10 cellular contexts compared by ENCODE assay signal in genomic region chr1:116390195-116390594, GRCh38. TPM values are rescaled to one million over a fixed set of nuclear protein-coding genes. Genes with fewer than 3 reads are reported as not detected.
DNase-seq lines count a peak whose midpoint lies in the region; ATAC-seq, FAIRE-seq and TF ChIP-seq lines count a peak whose summit lies in the region.
"Had no signal": no experiment of that assay in that cellular context is flagged by ENCODE, and none has a peak within 500 bp of the region (broad histone marks: within the 10 kb centered on the region; RNA-seq: fewer than 3 reads in every experiment).

No MANE protein-coding gene starts in this region.

- POLR2A ChIA-PET in GM12878 (lab: Charles Lee) = interaction anchor here (0.6 to 2.1 kb wide), 6 partner anchors 12 to 72 kb away, joined by 3 to 8 read pairs (median 3); partner anchors contain the start of gene ATP1A1
- POLR2A ChIA-PET in PC-3 (lab: Charles Lee; ENCODE audit: unreplicated experiment) = interaction anchor here (0.6 kb wide), 1 partner anchor 81 kb away, joined by 3 read pairs; no protein-coding TSS in a partner anchor

- no peak overlapping the region for H3K4me3 ChIP-seq in Karpas-422 (ENCODE audit: low read length)
- no peak overlapping the region for H3K4me3 ChIP-seq in GM12878
- H3K4me3 ChIP-seq in PC-3 (ENCODE audit: low read length) = no peak overlapping the region
- H3K4me3 ChIP-seq in pancreas = no peak overlapping the region

- H2AFZ ChIP-seq in Karpas-422 (ENCODE audit: low read length) (no peak overlapping the region), GM12878 (ENCODE audit: control insufficient read depth, low read depth, low read length) (no peak overlapping the region), PC-3 (ENCODE audit: low read length) (no peak overlapping the region)

- H3K36me3 ChIP-seq in Karpas-422 (ENCODE audit: insufficient read depth, low read length) = peaks cover 97% of the 10 kb centered on the region
- peaks cover 36 to 67% of the 10 kb centered on the region in 2 experiments for H3K36me3 ChIP-seq in GM12878 (ENCODE audit: control insufficient read depth in 2 of 2, insufficient read depth in 2 of 2, low read length in 1 of 2)
- peaks cover 90% of the 10 kb centered on the region for H3K36me3 ChIP-seq in PC-3 (ENCODE audit: low read depth, low read length)
- H3K36me3 ChIP-seq in pancreas = peaks cover 5 to 99% (median 71%) of the 10 kb centered on the region in 3 donors

- CTCF ChIA-PET in GM12878 (lab: Yijun Ruan, JAX) = interaction anchor here (0.8 to 4.6 kb wide), 10 partner anchors 8 to 251 kb away, joined by 3 to 19 read pairs (median 3); no protein-coding TSS in a partner anchor
- CTCF ChIA-PET in PC-3 (lab: Charles Lee) = interaction anchor here (0.6 kb wide), 1 partner anchor 347 kb away, joined by 4 read pairs; no protein-coding TSS in a partner anchor

- intact Hi-C loops in GM12878 (cut with micrococcal nuclease; ENCODE audit: unreplicated experiment) = no loop called here
- intact Hi-C loops in PC-3 (cut with micrococcal nuclease) = no loop called here
- intact Hi-C loops in pancreas (cut with DNase I) = no loop called here

- H3F3A ChIP-seq in PC-3 (ENCODE audit: low read length, unreplicated experiment) = no peaks in the 10 kb centered on the region

- H3K9ac ChIP-seq in Karpas-422 (ENCODE audit: low read length) (no peak overlapping the region), GM12878 (ENCODE audit: control insufficient read depth, insufficient read depth, low read length) (no peak overlapping the region), PC-3 (ENCODE audit: low read length) (no peak overlapping the region)

- SMC1A ChIA-PET in GM12878 (lab: Charles Lee; ENCODE audit: uncharacterized antibody, unreplicated experiment) = interaction anchor here (0.6 to 4.5 kb wide), 7 partner anchors 9 to 1862 kb away, joined by 3 to 23 read pairs (median 5); no protein-coding TSS in a partner anchor

- H3K4me2 ChIP-seq in Karpas-422 (ENCODE audit: low read depth, low read length, poor library complexity, severe bottlenecking) (no peak overlapping the region), GM12878 (ENCODE audit: control insufficient read depth, insufficient read depth) (peak overlapping the region; percentile 11; the same call in 1 of the 2 replicates), PC-3 (ENCODE audit: low read length) (no peak overlapping the region)

- BruUV-seq in GM12878 (replicated peaks; lab: Mats Ljungman, UMichigan) (no TSS peak), PC-3 (replicated peaks; lab: Mats Ljungman, UMichigan) (no TSS peak)

- no peaks in the 10 kb centered on the region for H3K9me3 ChIP-seq in Karpas-422 (ENCODE audit: low read length)
- no peaks in the 10 kb centered on the region for H3K9me3 ChIP-seq in GM12878 (replicated peaks; ENCODE audit: control insufficient read depth, insufficient read depth, low read length)
- no peaks in the 10 kb centered on the region for H3K9me3 ChIP-seq in PC-3 (ENCODE audit: low read length)
- H3K9me3 ChIP-seq in pancreas = no peaks in the 10 kb centered on the region

- WGBS in GM12878 (ENCODE audit: insufficient coverage, insufficient replicate concordance, low lambda C conversion rate, missing lambda C conversion rate) = 0% methylated on average over 5 of the region's 5 CpGs
- WGBS in pancreas, 2 donors = 73 to 80% methylated on average over 5 of the region's 5 CpGs

- H3K4me1 ChIP-seq in Karpas-422 (ENCODE audit: low read length) (peaks cover 24% of the 10 kb centered on the region), GM12878 (ENCODE audit: control insufficient read depth, insufficient read depth, low read length) (peaks cover 14% of the 10 kb centered on the region), PC-3 (ENCODE audit: insufficient read depth, low read length) (no peaks in the 10 kb centered on the region), pancreas (peaks cover 9 to 39% (median 33%) of the 10 kb centered on the region in 3 donors)

- RAD21 ChIA-PET in GM12878 (lab: Charles Lee; ENCODE audit: unreplicated experiment) = interaction anchor here (0.6 to 2.4 kb wide), 4 partner anchors 9 to 179 kb away, joined by 3 to 17 read pairs (median 6); no protein-coding TSS in a partner anchor

- peak; percentile 25 for TF ChIP-seq RAD21 in GM12878 (IDR thresholded peaks at IDR 0.05; ENCODE audit: insufficient read depth, low read depth, low read length)

- in situ Hi-C loops in GM12878 (cut with MboI) = no loop called here

- H3K9me2 ChIP-seq in Karpas-422 (replicated peaks; ENCODE audit: insufficient read depth, low read length) (no peaks in the 10 kb centered on the region), PC-3 (replicated peaks; ENCODE audit: low read length) (no peaks in the 10 kb centered on the region)

- TF ChIP-seq CTCF in GM10266 (IDR thresholded peaks at IDR 0.05; ENCODE audit: control insufficient read depth, insufficient read depth, low read depth, missing control alignments) (no peak), GM12878 (IDR thresholded peaks at IDR 0.05 in 2 of 3, conservative IDR thresholded peaks at IDR 0.05 in 1 of 3; ENCODE audit: control insufficient read depth in 2 of 3, extremely low read depth in 1 of 3, insufficient read depth in 1 of 3, low read depth in 3 of 3, low read length in 3 of 3) (no peak), PC-3 (conservative IDR thresholded peaks at IDR 0.05; ENCODE audit: low read depth, low read length) (no peak), pancreas (IDR thresholded peaks at IDR 0.05) (no peak)

- H3K79me2 ChIP-seq in Karpas-422 (ENCODE audit: low read length) (peaks cover 25% of the 10 kb centered on the region), GM12878 (ENCODE audit: control insufficient read depth, insufficient read depth, low read length) (peaks cover 9% of the 10 kb centered on the region), PC-3 (ENCODE audit: low read length) (no peaks in the 10 kb centered on the region)

- TF ChIP-seq EP300 in GM12878 (IDR thresholded peaks at IDR 0.05; ENCODE audit: borderline replicate concordance in 1 of 2, control insufficient read depth in 1 of 2, low read depth in 2 of 2, low read length in 2 of 2) = no peak

- FAIRE-seq in GM12878 (lab: Jason Lieb, UNC) (no peak), pancreas (lab: Jason Lieb, UNC) (no peak)

- no peak for TF ChIP-seq POLR2A in GM12878 (IDR thresholded peaks at IDR 0.05; ENCODE audit: low read depth, low read length)

- ATAC-seq in GM21423 (IDR thresholded peaks at IDR 0.05; ENCODE audit: unreplicated experiment) = peak; percentile 56
- ATAC-seq in GM12878 = peak; percentile 92
- no peak for ATAC-seq in PC-3
- ATAC-seq in pancreas = no peak

- H3K27ac ChIP-seq in Karpas-422 (ENCODE audit: low read length) (peak overlapping the region; percentile 55), GM12878 (ENCODE audit: control insufficient read depth, insufficient read depth) (peak overlapping the region; percentile 35), PC-3 (ENCODE audit: low read length) (no peak overlapping the region), pancreas (no peak overlapping the region)
- H3K27ac ChIP-seq: C4-2B had no signal

- peak; percentile 35 for DNase-seq in GM10266 (ENCODE audit: extremely low spot score)
- no peak for DNase-seq in Karpas-422
- no peak for DNase-seq in GM12878 (ENCODE audit: low read depth, low spot score)
- no peak for DNase-seq in PC-3
- no peak for DNase-seq in HT-29 (ENCODE audit: low spot score)
- no peak for DNase-seq in GM19238 (ENCODE audit: insufficient read length, low spot score)
- DNase-seq in pancreas = no peak
- DNase-seq: NK-92 treated with Interleukin-12 subunit alpha and Interleukin-12 subunit beta, amount 100 ng/mL, for 24 hours had no signal

- peaks cover 92% of the 10 kb centered on the region for H4K20me1 ChIP-seq in Karpas-422 (ENCODE audit: insufficient read depth, low read depth, low read length)
- H4K20me1 ChIP-seq in GM12878 (ENCODE audit: control insufficient read depth, insufficient read depth) = no peaks in the 10 kb centered on the region; the same call in 1 of the 2 replicates
- no peaks in the 10 kb centered on the region for H4K20me1 ChIP-seq in PC-3 (ENCODE audit: low read length)

- H3K27me3 ChIP-seq in Karpas-422 (ENCODE audit: low read length) (no peaks in the 10 kb centered on the region), GM12878 (replicated peaks in 1 of 2; ENCODE audit: control insufficient read depth in 2 of 2, insufficient read depth in 2 of 2, low read length in 1 of 2) (no peaks in the 10 kb centered on the region), PC-3 (ENCODE audit: low read length) (no peaks in the 10 kb centered on the region), pancreas (no peaks in the 10 kb centered on the region)

TF ChIP-seq in GM12878, 131 proteins besides CTCF, POLR2A, EP300 and RAD21 (continues in another document):
- TF ChIP-seq EED (IDR thresholded peaks at IDR 0.05; ENCODE audit: low read depth) (peak; percentile 69), IKZF1 (conservative IDR thresholded peaks at IDR 0.05) (peak; percentile 39; the same call in 1 of the 2 replicates), TCF3 (IDR thresholded peaks at IDR 0.05; ENCODE audit: borderline replicate concordance, insufficient read depth, low read depth, low read length) (peak; percentile 83), NR2F1 (conservative IDR thresholded peaks at IDR 0.05) (0 out of 2 replicates have a peak, but pooled peaks have one; percentile 35), JUND (IDR thresholded peaks at IDR 0.05; ENCODE audit: low read depth, low read length) (0 out of 2 replicates have a peak, but pooled peaks have one; percentile 36), TAF1 (IDR thresholded peaks at IDR 0.05; ENCODE audit: borderline replicate concordance, low read depth, low read length) (no peak)

RNA-seq across cellular contexts. Expression of gene ATP1A1, which starts 17.2 kb away (rescaled TPM):
- total RNA-seq in Karpas-422 (2014; rRNA removed; shearing (Covaris generic); ENCODE audit: low replicate concordance) = 931 and 967 TPM in 2 replicates
- total RNA-seq in GM12878 (2013; cell fraction: nucleolus; rRNA removed) = 448 and 474 TPM in 2 replicates
- total RNA-seq in GM12878 (2014; rRNA removed) = 247 and 262 TPM in 2 replicates
- total RNA-seq in GM12878 (2014; rRNA removed; fragmentation: Illumina TruSeq; extraction: Trizol) = 122 and 125 TPM in 2 replicates
- 359 and 374 TPM in 2 replicates for total RNA-seq in GM12878 (2021)
- polyA plus RNA-seq in GM12878 (2011; ENCODE audit: low read depth) = 247 TPM
- polyA plus RNA-seq in GM12878 (2011; rRNA removed) = 472 and 566 TPM in 2 replicates
- 544 and 594 TPM in 2 replicates for polyA plus RNA-seq in GM12878 (2011; cell fraction: cytosol; rRNA removed)
- 334 and 377 TPM in 2 replicates for polyA plus RNA-seq in GM12878 (2011; cell fraction: nucleus; rRNA removed)
- polyA plus RNA-seq in GM12878 (2012) = 277 and 312 TPM in 2 replicates
- polyA plus RNA-seq in GM12878 (2014; fragmentation: Illumina TruSeq; extraction: Trizol) = 348 and 375 TPM in 2 replicates
- polyA plus RNA-seq in GM12878 (2014; fragmentation: Nextera tagmentation; extraction: Ambion mirVana) = 100 to 1,000 TPM; 113 to 151 TPM
- polyA plus RNA-seq in GM12878 (2014; rRNA removed) = 324 and 340 TPM in 2 replicates
- polyA plus RNA-seq in GM12878 (2016; fragmentation: Nextera tagmentation; extraction: Ambion mirVana) = 100 to 1,000 TPM; 308 to 318 TPM
- 882 and 896 TPM in 2 replicates for polyA minus RNA-seq in GM12878 (2011; rRNA and poly(A)+ RNA removed)
- 201 and 236 TPM in 2 replicates for polyA minus RNA-seq in GM12878 (2011; cell fraction: cytosol; rRNA and poly(A)+ RNA removed)
- polyA minus RNA-seq in GM12878 (2011; cell fraction: nucleus; rRNA and poly(A)+ RNA removed) = 193 and 239 TPM in 2 replicates
- 154 and 181 TPM in 2 replicates for total RNA-seq in PC-3 (2014; rRNA removed)
- 119 and 151 TPM in 2 replicates for total RNA-seq in HT-29 (2014; rRNA removed; shearing (Covaris generic))
- total RNA-seq in pancreas = 100 to 1,000 TPM; 338 to 735 (median 584) TPM
- 100 to 1,000 TPM; 226 to 459 TPM for polyA plus RNA-seq in pancreas

Comparison
In these comparisons a context has a peak if more than half of its experiments do, and no peak if none do; other contexts are left out.
1. ATAC-seq: peak in GM21423 (single experiment) and GM12878 (single experiment); none in PC-3 (single experiment) and pancreas (0 of 4).
2. H3K27ac ChIP-seq: peak in Karpas-422 (single experiment) and GM12878 (single experiment); none in PC-3 (single experiment) and pancreas (0 of 4).